ENCODE assay signal across 21 cellular contexts in genomic region chr4:174281182-174281737, GRCh38. TPM values are rescaled to one million over a fixed set of nuclear protein-coding genes. Genes with fewer than 3 reads are reported as not detected.
DNase-seq lines count a peak whose midpoint lies in the region; ATAC-seq and TF ChIP-seq lines count a peak whose summit lies in the region.
"Had no signal": no experiment of that assay in that cellular context is flagged by ENCODE, and none has a peak within 500 bp of the region (broad histone marks: within the 10 kb centered on the region; RNA-seq: fewer than 3 reads in every experiment).

No MANE protein-coding gene starts in this region.

- peak overlapping the region; percentile 80 for H2AK5ac ChIP-seq in mesenchymal stem cell (ENCODE audit: low read length, severe bottlenecking)

- no peaks in the 10 kb centered on the region for H3K27me3 Mint-ChIP-seq in CD4-positive, alpha-beta T cell
- no peaks in the 10 kb centered on the region for H3K27me3 Mint-ChIP-seq in T-cell
- H3K27me3 Mint-ChIP-seq: activated CD8-positive, alpha-beta memory T cell treated with anti-CD3 and anti-CD28 coated beads, Interleukin-2, amount 10 ng/mL, durations not matched to agents 7 days and 5 days; T-helper 17 cell had no signal

- TF ChIP-seq CTCF in CD4-positive, alpha-beta T cell (IDR thresholded peaks at IDR 0.05): no peak

- no peak overlapping the region for H4K8ac ChIP-seq in mesenchymal stem cell (ENCODE audit: low read length)

- POLR2A ChIA-PET in CD4-positive, alpha-beta T cell (lab: Charles Lee): no interaction called here
- POLR2A ChIA-PET in T-cell (lab: Charles Lee): interaction anchor here in 1 of 2 donors (0.5 kb wide), 1 partner anchor 856 kb away, joined by 3 read pairs; no protein-coding TSS in a partner anchor

- H3K4ac ChIP-seq in mesenchymal stem cell (ENCODE audit: low read depth in 1 of 2, low read length in 2 of 2): no peak overlapping the region

- no peak overlapping the region for H2AFZ ChIP-seq in mesenchymal stem cell (ENCODE audit: low read depth, low read length)

- peaks cover 6% of the 10 kb centered on the region for H3K9me3 ChIP-seq in BLaER1
- no peaks in the 10 kb centered on the region for H3K9me3 ChIP-seq in CD4-positive, alpha-beta T cell (ENCODE audit: control insufficient read depth, low read length)
- H3K9me3 ChIP-seq in mesenchymal stem cell (ENCODE audit: control insufficient read depth, low read length): no peaks in the 10 kb centered on the region
- H3K9me3 ChIP-seq: HAP-1 had no signal

- H3K14ac ChIP-seq in mesenchymal stem cell (ENCODE audit: low read length in 2 of 2): no peak overlapping the region

- H3K4me3 ChIP-seq in BLaER1 (no peak overlapping the region), mesenchymal stem cell (ENCODE audit: insufficient read depth in 1 of 2, low read depth in 1 of 2, low read length in 2 of 2) (peak overlapping the region in 1 of 2 experiments; percentile 81)
- H3K4me3 ChIP-seq: lung had no signal

- intact Hi-C loops in CD4-positive, alpha-beta T cell (cut with DNase I, micrococcal nuclease): loop anchor here (5.0 to 10.0 kb wide), 5 partner anchors 59 to 1916 kb away; partner anchors contain the start of genes HMGB2 (in 2 of the 2), SPATA4 (in 2 of the 2) and GALNT7 (in 1 of the 2)

- WGBS in mesenchymal stem cell: 99% methylated on average over 4 of the region's 5 CpGs

- peaks cover 7% of the 10 kb centered on the region for H3K79me1 ChIP-seq in mesenchymal stem cell (replicated peaks; ENCODE audit: low read length, poor library complexity, severe bottlenecking)

- no peak overlapping the region for H2BK120ac ChIP-seq in mesenchymal stem cell (ENCODE audit: low read depth, low read length)

- peak overlapping the region; percentile 42 for H3K4me3 Mint-ChIP-seq in CD4-positive, alpha-beta T cell
- H3K4me3 Mint-ChIP-seq in T-cell: peak overlapping the region; percentile 46 to 97 (median 50)
- H3K4me3 Mint-ChIP-seq: T-helper 17 cell had no signal

- H3K27ac ChIP-seq in BLaER1: no peak overlapping the region
- H3K27ac ChIP-seq in CD4-positive, alpha-beta T cell (ENCODE audit: low read depth, low read length): no peak overlapping the region
- no peak overlapping the region for H3K27ac ChIP-seq in mesenchymal stem cell (ENCODE audit: low read length, poor library complexity, severe bottlenecking)
- H3K27ac ChIP-seq: brain microvascular endothelial cell had no signal

- H2BK5ac ChIP-seq in mesenchymal stem cell (ENCODE audit: low read depth, low read length, poor library complexity, severe bottlenecking): no peak overlapping the region

- H3K4me1 Mint-ChIP-seq in CD4-positive, alpha-beta T cell (ENCODE audit: low read depth): peaks cover 86% of the 10 kb centered on the region
- H3K4me1 Mint-ChIP-seq in T-cell: peaks cover 74 to 77% (median 75%) of the 10 kb centered on the region in 3 donors

- H3K4me1 ChIP-seq in BLaER1 (peaks cover 37% of the 10 kb centered on the region), mesenchymal stem cell (ENCODE audit: control insufficient read depth, insufficient read depth, low read depth, low read length) (peaks cover 3% of the 10 kb centered on the region)

- no peak overlapping the region for H4K91ac ChIP-seq in mesenchymal stem cell (ENCODE audit: low read length)

- H3K36me3 ChIP-seq in BLaER1 (no peaks in the 10 kb centered on the region), mesenchymal stem cell (ENCODE audit: control insufficient read depth in 1 of 2, insufficient read depth in 2 of 2, low read depth in 1 of 2, low read length in 2 of 2) (no peaks in the 10 kb centered on the region)
- H3K36me3 ChIP-seq: brain microvascular endothelial cell, HAP-1 had no signal

- H2BK15ac ChIP-seq in mesenchymal stem cell (ENCODE audit: low read depth, poor library complexity, severe bottlenecking): no peak overlapping the region

- H3K27ac Mint-ChIP-seq in CD4-positive, alpha-beta T cell: no peak overlapping the region
- H3K27ac Mint-ChIP-seq in T-cell: no peak overlapping the region
- H3K27ac Mint-ChIP-seq: activated naive CD4-positive, alpha-beta T cell treated with anti-CD3 and anti-CD28 coated beads for 36 hours had no signal

- H3K4me2 ChIP-seq in BLaER1 (peak overlapping the region; percentile 15; the same call in 1 of the 2 replicates), mesenchymal stem cell (ENCODE audit: low read length, poor library complexity, severe bottlenecking) (no peak overlapping the region)

- no peaks in the 10 kb centered on the region for H3K9me3 Mint-ChIP-seq in CD4-positive, alpha-beta T cell
- H3K9me3 Mint-ChIP-seq in T-cell: no peaks in the 10 kb centered on the region
- H3K9me3 Mint-ChIP-seq: activated naive CD4-positive, alpha-beta T cell treated with anti-CD3 and anti-CD28 coated beads for 36 hours had no signal

- H3K9ac ChIP-seq in BLaER1: no peak overlapping the region
- H3K9ac ChIP-seq in mesenchymal stem cell (ENCODE audit: low read length): peak overlapping the region; percentile 97

- ATAC-seq in CD4-positive, alpha-beta T cell (ENCODE audit: poor library complexity): no peak
- ATAC-seq in T-cell (replicated peaks in 1 of 4): no peak
- ATAC-seq: activated CD8-positive, alpha-beta memory T cell treated with anti-CD3 and anti-CD28 coated beads, Interleukin-2, amount 10 ng/mL, durations not matched to agents 7 days and 5 days; stimulated activated naive CD8-positive, alpha-beta T cell treated with anti-CD3 and anti-CD28 coated beads, Interleukin-15, Interleukin-2, amounts not matched to agents 100 U/mL and 50 U/mL, for 24 hours; T-helper 17 cell had no signal

- CTCF ChIA-PET in CD4-positive, alpha-beta T cell (lab: Charles Lee): interaction anchor here (1.3 kb wide), 1 partner anchor 38 kb away, joined by 3 read pairs; no protein-coding TSS in a partner anchor
- CTCF ChIA-PET in T-cell (lab: Charles Lee): interaction anchor here in 1 of 2 donors (0.6 kb wide), 1 partner anchor 910 kb away, joined by 3 read pairs; the partner anchor contains the start of gene SAP30

- H3K27me3 ChIP-seq in BLaER1: no peaks in the 10 kb centered on the region
- no peaks in the 10 kb centered on the region for H3K27me3 ChIP-seq in CD4-positive, alpha-beta T cell (ENCODE audit: control insufficient read depth, insufficient read depth, low read length)
- no peaks in the 10 kb centered on the region for H3K27me3 ChIP-seq in mesenchymal stem cell (ENCODE audit: control insufficient read depth in 1 of 2, insufficient read depth in 1 of 2, low read length in 2 of 2)
- H3K27me3 ChIP-seq: brain microvascular endothelial cell had no signal

- no peak overlapping the region for H3K23ac ChIP-seq in mesenchymal stem cell (ENCODE audit: low read length in 2 of 2)

- H2BK12ac ChIP-seq in mesenchymal stem cell (ENCODE audit: low read length in 2 of 2): no peak overlapping the region

- peaks cover 34% of the 10 kb centered on the region for H3K36me3 Mint-ChIP-seq in CD4-positive, alpha-beta T cell (ENCODE audit: low read depth)
- peaks cover 18% of the 10 kb centered on the region for H3K36me3 Mint-ChIP-seq in T-cell

- no peak for DNase-seq in CD4-positive, alpha-beta T cell
- DNase-seq in T-cell (no peak), mesenchymal stem cell (no peak), putamen (ENCODE audit: low spot score) (no peak), occipital lobe (lab: John Stamatoyannopoulos, UW) (no peak), NCI-H1417 treated with DMSO at 0.1 percent for 48 hours (lab: John Stamatoyannopoulos, UW) (no peak)
- DNase-seq: activated CD4-positive, CD25-positive, alpha-beta regulatory T cell; activated CD8-positive, alpha-beta memory T cell treated with anti-CD3 and anti-CD28 coated beads, Interleukin-2, amount 10 ng/mL, durations not matched to agents 7 days and 5 days; activated naive CD4-positive, alpha-beta T cell treated with anti-CD3 and anti-CD28 coated beads for 36 hours; brain microvascular endothelial cell; cortex of kidney; DMS79; NCI-H1436 treated with DMSO at 0.1 percent for 48 hours; NK-92 treated with Interleukin-12 subunit alpha and Interleukin-12 subunit beta, amount 100 ng/mL, for 24 hours; stimulated activated CD4-positive, alpha-beta T cell treated with anti-CD3 and anti-CD28 coated beads, Interleukin-15, amount 100 ng/mL, for 24 hours; stimulated activated naive CD8-positive, alpha-beta T cell treated with anti-CD3 and anti-CD28 coated beads, Interleukin-15, Interleukin-2, amounts not matched to agents 100 U/mL and 50 U/mL, for 24 hours; T-helper 17 cell; trophoblast cell had no signal

- H4K20me1 ChIP-seq in BLaER1: peaks cover 23% of the 10 kb centered on the region; the same call in 1 of the 2 replicates

- H3K18ac ChIP-seq in mesenchymal stem cell (ENCODE audit: low read depth in 1 of 2, low read length in 2 of 2): no peak overlapping the region

RNA-seq across cellular contexts. Expression of gene FBXO8, which starts 2.2 kb away (rescaled TPM):
- total RNA-seq in CD4-positive, alpha-beta T cell: 10 to 100 TPM; 17.9 to 19.4 TPM
- total RNA-seq in T-cell (10 to 100 TPM; 16.0 to 27.3 (median 21.8) TPM), occipital lobe (32.9 TPM)
- polyA plus RNA-seq in mesenchymal stem cell (2013, experiment 1 of 2): 13.2 TPM
- 14.6 TPM for polyA plus RNA-seq in mesenchymal stem cell (2013, experiment 2 of 2)

RNA-seq across cellular contexts. Expression of gene CEP44, which starts 2.5 kb away (rescaled TPM):
- total RNA-seq in CD4-positive, alpha-beta T cell: 10 to 100 TPM; 10.6 to 13.5 TPM
- 10 to 100 TPM; 17.3 to 22.0 (median 18.8) TPM for total RNA-seq in T-cell
- 6.9 TPM for polyA plus RNA-seq in mesenchymal stem cell (2013, experiment 1 of 2)
- 6.7 TPM for polyA plus RNA-seq in mesenchymal stem cell (2013, experiment 2 of 2)
- 35.4 TPM for total RNA-seq in occipital lobe
